In genomic region chr1:147669475-147670318, GRCh38 we compare ENCODE assay signal across 8 cellular contexts. TPM values are rescaled to one million over a fixed set of nuclear protein-coding genes. Genes with fewer than 3 reads are reported as not detected.
DNase-seq lines count a peak whose midpoint lies in the region; ATAC-seq and TF ChIP-seq lines count a peak whose summit lies in the region.

No MANE protein-coding gene starts in this region.

- peak; percentile 31 for ATAC-seq in HG02678 (IDR thresholded peaks at IDR 0.05; ENCODE audit: unreplicated experiment)
- peak; percentile 56 for ATAC-seq in lung (ENCODE audit: insufficient read depth, low FRiP score)

- peak overlapping the region; percentile 59 for H3K4me3 ChIP-seq in lung

- H3K36me3 ChIP-seq in lung (ENCODE audit: control insufficient read depth in 2 of 2, insufficient read depth in 2 of 2, low read length in 2 of 2), result no peaks in the 10 kb centered on the region

- H3K4me1 ChIP-seq in lung (ENCODE audit: control insufficient read depth in 2 of 2, insufficient read depth in 2 of 2, low read length in 2 of 2), result no peaks in the 10 kb centered on the region

- no peaks in the 10 kb centered on the region for H3K9me3 ChIP-seq in lung (ENCODE audit: control insufficient read depth in 2 of 2, insufficient read depth in 1 of 2, low read length in 1 of 2)

- DNase-seq in NCI-H2196 (lab: John Stamatoyannopoulos, UW; ENCODE audit: unreplicated experiment), result peak; percentile 14
- no peak for DNase-seq in NCI-H2196 treated with DMSO at 0.1 percent for 48 hours (lab: John Stamatoyannopoulos, UW; ENCODE audit: unreplicated experiment)
- peak; percentile 9 for DNase-seq in NCI-H128 (lab: John Stamatoyannopoulos, UW; ENCODE audit: unreplicated experiment)
- peak; percentile 57 for DNase-seq in activated CD4-positive, alpha-beta T cell treated with anti-CD3 and anti-CD28 coated beads for 48 hours
- DNase-seq in ecto neural progenitor cell (ENCODE audit: low spot score), result peak; percentile 79
- DNase-seq in lung (ENCODE audit: low spot score), result peak; percentile 56
- peak in 2 of 3 donors; percentile 13 to 31 for DNase-seq in stimulated activated CD4-positive, alpha-beta T cell treated with anti-CD3 and anti-CD28 coated beads, TNF-alpha, amount 100 ng/mL, for 48 hours (ENCODE audit: low read depth in 3 of 3)

- no peak for TF ChIP-seq CTCF in lung (IDR thresholded peaks at IDR 0.05; ENCODE audit: control extremely low read depth, extremely low read depth)

- peak overlapping the region; percentile 79 to 88 for H3K27ac ChIP-seq in lung (ENCODE audit: low read depth in 1 of 2, low read length in 1 of 2)

- H3K27me3 ChIP-seq in lung (ENCODE audit: control insufficient read depth, insufficient read depth), result no peaks in the 10 kb centered on the region

- 0 to 1% methylated on average over 53 of the region's 53 CpGs for WGBS in lung, 2 donors

RNA-seq across cellular contexts. Expression of gene ACP6, which starts 0.6 kb away (rescaled TPM):
- total RNA-seq in lung, result 10 to 100 TPM; 14.2 to 25.3 TPM
- polyA plus RNA-seq in lung, result 10 to 100 TPM in 1 of 2 donors, 1 to 10 TPM in 1; 9.6 to 17.1 TPM
